In the genomic region with DNA sequence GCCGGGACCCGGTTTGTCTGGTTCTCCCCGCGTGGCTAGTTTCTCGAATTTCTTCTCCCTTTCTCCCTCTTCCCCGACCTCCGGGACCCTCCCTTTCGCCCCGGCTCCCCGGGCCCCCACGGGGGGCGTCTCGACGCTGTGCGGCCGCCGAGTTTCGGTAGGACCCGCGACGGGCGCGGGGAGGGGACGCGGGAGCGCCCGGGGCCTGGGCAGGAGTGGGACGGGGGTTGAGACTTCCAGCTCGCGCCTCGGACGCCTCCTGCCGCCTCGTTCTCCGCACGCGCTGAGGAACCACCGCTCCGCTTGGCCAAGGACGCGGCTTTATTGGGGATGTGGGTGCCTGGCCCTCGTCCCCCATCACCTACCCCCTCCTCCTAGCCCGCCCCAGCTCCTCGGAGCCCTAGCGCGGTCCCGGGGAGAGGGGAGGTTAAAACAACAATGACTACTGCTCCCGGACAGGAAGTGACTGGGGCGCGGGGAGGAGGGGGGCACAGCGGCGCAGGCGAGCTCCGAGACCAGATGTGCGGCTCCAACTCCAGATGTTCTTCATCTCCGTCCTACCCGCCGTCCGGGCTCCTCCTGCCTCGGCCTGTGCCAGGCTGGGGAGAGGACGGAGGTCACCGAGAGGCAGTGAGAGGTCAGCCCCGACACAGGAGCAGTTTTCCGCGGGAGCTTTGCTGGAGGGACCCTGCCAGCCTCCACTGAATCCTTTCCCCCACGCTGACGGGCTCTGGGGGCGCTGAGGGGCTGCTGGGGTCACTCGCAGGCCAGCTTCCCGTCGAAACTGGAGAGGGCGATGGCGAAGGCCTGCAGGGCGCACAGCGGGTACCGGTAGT, we compare ENCODE assay signal across 7 cellular contexts. TPM values are rescaled to one million over a fixed set of nuclear protein-coding genes. Genes with fewer than 3 reads are reported as not detected.
DNase-seq lines count a peak whose midpoint lies in the region; ATAC-seq and TF ChIP-seq lines count a peak whose summit lies in the region.

No MANE protein-coding gene starts in this region.

- WGBS in psoas muscle, 3 donors, result 9 to 16% (median 15%) methylated on average over 42 to 76 of the region's 76 CpGs

- H4K20me1 ChIP-seq in GM23338 (replicated peaks; ENCODE audit: insufficient read depth), result peaks cover 11% of the 10 kb centered on the region; the same call in 1 of the 2 replicates

- H3K4me1 ChIP-seq in GM23338 (ENCODE audit: insufficient read depth) (peaks cover 50% of the 10 kb centered on the region), cardiac muscle cell (ENCODE audit: low read depth) (peaks cover 28% of the 10 kb centered on the region), psoas muscle (peaks cover 41% of the 10 kb centered on the region)

- ATAC-seq in GM23338, result peak; percentile 52
- ATAC-seq in psoas muscle, result peak; percentile 14 to 23 (median 20)
- no peak for ATAC-seq in HG03439 (IDR thresholded peaks at IDR 0.05; ENCODE audit: unreplicated experiment)
- no peak for ATAC-seq in HG03342 (IDR thresholded peaks at IDR 0.05; ENCODE audit: unreplicated experiment)

- 0 out of 2 replicates have a peak, but pooled peaks cover 11% of the 10 kb centered on the region for H3F3A ChIP-seq in GM23338 (replicated peaks; ENCODE audit: low read depth)

- peak overlapping the region; percentile 66 for H3K4me3 Mint-ChIP-seq in GM23338
- peak overlapping the region; percentile 85 for H3K4me3 Mint-ChIP-seq in activated naive CD8-positive, alpha-beta T cell

- peak; percentile 90 for DNase-seq in GM23338 (ENCODE audit: low spot score)
- DNase-seq in cardiac muscle cell (ENCODE audit: low read depth in 1 of 2, low spot score in 1 of 2), result peak; percentile 66 to 91
- peak; percentile 79 to 85 for DNase-seq in psoas muscle

- H3K4me3 ChIP-seq in GM23338, result peak overlapping the region; percentile 88
- H3K4me3 ChIP-seq in cardiac muscle cell, result peak overlapping the region; percentile 63
- H3K4me3 ChIP-seq in psoas muscle, result peak overlapping the region; percentile 83

- H3K27me3 ChIP-seq in GM23338 (ENCODE audit: insufficient read depth) (peaks cover 9% of the 10 kb centered on the region; the same call in 1 of the 2 replicates), cardiac muscle cell (no peaks in the 10 kb centered on the region), psoas muscle (ENCODE audit: insufficient read depth in 3 of 3, low read length in 2 of 3) (no peaks in the 10 kb centered on the region)

- no peaks in the 10 kb centered on the region for H3K9me2 ChIP-seq in GM23338 (ENCODE audit: insufficient read depth)

- no peak for TF ChIP-seq CTCF in GM23338 (conservative IDR thresholded peaks at IDR 0.05; ENCODE audit: low read depth in 2 of 2)
- peak; percentile 4 for TF ChIP-seq CTCF in cardiac muscle cell (IDR thresholded peaks at IDR 0.05; ENCODE audit: low read depth, low read length)
- no peak for TF ChIP-seq CTCF in psoas muscle (IDR thresholded peaks at IDR 0.05)

- intact Hi-C loops in psoas muscle (cut with DNase I), result no loop called here

- H3K9me3 ChIP-seq in cardiac muscle cell (ENCODE audit: low read depth), result no peaks in the 10 kb centered on the region
- H3K9me3 ChIP-seq in psoas muscle, result no peaks in the 10 kb centered on the region

- H3K4me1 Mint-ChIP-seq in GM23338, result peaks cover 53% of the 10 kb centered on the region
- peaks cover 16% of the 10 kb centered on the region for H3K4me1 Mint-ChIP-seq in activated naive CD8-positive, alpha-beta T cell (ENCODE audit: low read depth)

- peaks cover 33% of the 10 kb centered on the region for H3K79me2 ChIP-seq in GM23338 (replicated peaks; ENCODE audit: insufficient read depth)

- no peaks in the 10 kb centered on the region; the same call in 2 of the 3 replicates for H3K9me3 Mint-ChIP-seq in GM23338
- H3K9me3 Mint-ChIP-seq in activated naive CD8-positive, alpha-beta T cell (ENCODE audit: low read depth), result no peaks in the 10 kb centered on the region

- H3K36me3 ChIP-seq in GM23338 (ENCODE audit: insufficient read depth) (no peaks in the 10 kb centered on the region), cardiac muscle cell (no peaks in the 10 kb centered on the region), psoas muscle (ENCODE audit: insufficient read depth in 1 of 2, low read depth in 1 of 2) (no peaks in the 10 kb centered on the region)

- H2AFZ ChIP-seq in GM23338, result 0 out of 2 replicates have a peak overlapping the region, but pooled peaks have one; percentile 14

- H3K27me3 Mint-ChIP-seq in GM23338 (ENCODE audit: insufficient read depth, low read depth, poor library complexity), result peaks cover 45% of the 10 kb centered on the region
- peaks cover 5% of the 10 kb centered on the region for H3K27me3 Mint-ChIP-seq in activated naive CD8-positive, alpha-beta T cell

- H3K36me3 Mint-ChIP-seq in GM23338 (ENCODE audit: low read depth), result peaks cover 5% of the 10 kb centered on the region; the same call in 1 of the 3 replicates
- H3K36me3 Mint-ChIP-seq in activated naive CD8-positive, alpha-beta T cell, result no peaks in the 10 kb centered on the region

- H3K27ac Mint-ChIP-seq in GM23338, result peak overlapping the region; percentile 86
- H3K27ac Mint-ChIP-seq in activated naive CD8-positive, alpha-beta T cell, result peak overlapping the region; percentile 87

- H3K27ac ChIP-seq in GM23338 (ENCODE audit: low read depth) (peak overlapping the region; percentile 94), cardiac muscle cell (peak overlapping the region; percentile 88), psoas muscle (peak overlapping the region; percentile 93)

- H3K4me2 ChIP-seq in GM23338, result peak overlapping the region; percentile 97

TF ChIP-seq in GM23338, 12 proteins besides CTCF, POLR2A, EP300 and RAD21:
- TF ChIP-seq, protein P1, sequence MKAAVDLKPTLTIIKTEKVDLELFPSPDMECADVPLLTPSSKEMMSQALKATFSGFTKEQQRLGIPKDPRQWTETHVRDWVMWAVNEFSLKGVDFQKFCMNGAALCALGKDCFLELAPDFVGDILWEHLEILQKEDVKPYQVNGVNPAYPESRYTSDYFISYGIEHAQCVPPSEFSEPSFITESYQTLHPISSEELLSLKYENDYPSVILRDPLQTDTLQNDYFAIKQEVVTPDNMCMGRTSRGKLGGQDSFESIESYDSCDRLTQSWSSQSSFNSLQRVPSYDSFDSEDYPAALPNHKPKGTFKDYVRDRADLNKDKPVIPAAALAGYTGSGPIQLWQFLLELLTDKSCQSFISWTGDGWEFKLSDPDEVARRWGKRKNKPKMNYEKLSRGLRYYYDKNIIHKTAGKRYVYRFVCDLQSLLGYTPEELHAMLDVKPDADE (IDR thresholded peaks at IDR 0.05), result peak; percentile 35; the same call in 1 of the 2 replicates
- TF ChIP-seq EZH2 (IDR thresholded peaks at IDR 0.05; ENCODE audit: low read depth, unreplicated experiment) (no peak), POLR2AphosphoS5 (IDR thresholded peaks at IDR 0.05; ENCODE audit: low read depth) (peak; percentile 47; the same call in 1 of the 2 replicates), CREB1 (CRISPR knock-in tag; IDR thresholded peaks at IDR 0.05; ENCODE audit: low read depth) (peak; percentile 8; the same call in 1 of the 2 replicates)

TF ChIP-seq in PFSK-1, 5 proteins besides CTCF, POLR2A, EP300 and RAD21:
- TF ChIP-seq TAF1 (IDR thresholded peaks at IDR 0.05; ENCODE audit: borderline replicate concordance, insufficient read depth, low read length) (peak; percentile 62; the same call in 1 of the 2 replicates), FOXP2 (optimal IDR thresholded peaks at IDR 0.05; ENCODE audit: borderline replicate concordance, extremely low read depth, extremely low read length, insufficient read depth) (no peak)

RNA-seq across cellular contexts. Expression of a gene that starts 0.9 kb away (rescaled TPM):
- total RNA-seq in GM23338 (2014; rRNA removed; shearing (Covaris generic)), result 26.5 and 26.7 TPM in 2 replicates
- polyA plus RNA-seq in GM23338 (2016; fragmentation: Nextera tagmentation; extraction: Ambion mirVana), result 15.0 and 15.6 TPM in 2 replicates
- polyA plus RNA-seq in PFSK-1 (2012; ENCODE audit: insufficient read length, low read depth), result 14.5 TPM
- total RNA-seq in cardiac muscle cell, result 65.2 and 98.6 TPM in 2 replicates
- 64.0 and 78.3 TPM in 2 replicates for polyA plus RNA-seq in cardiac muscle cell
- 10 to 100 TPM; 23.0 to 44.3 (median 26.2) TPM for total RNA-seq in psoas muscle
- 10 to 100 TPM; 12.1 to 15.8 (median 14.5) TPM for polyA plus RNA-seq in psoas muscle

RNA-seq across cellular contexts. Expression of a gene that starts 14.9 kb away (rescaled TPM):
- total RNA-seq in GM23338 (2014; rRNA removed; shearing (Covaris generic)), result 1.3 and 3.0 TPM in 2 replicates
- 3.8 and 7.1 TPM in 2 replicates for polyA plus RNA-seq in GM23338 (2016; fragmentation: Nextera tagmentation; extraction: Ambion mirVana)
- 0.38 TPM for polyA plus RNA-seq in PFSK-1 (2012; ENCODE audit: insufficient read length, low read depth)
- 4.8 and 5.2 TPM in 2 replicates for total RNA-seq in cardiac muscle cell
- 0.92 and 5.9 TPM in 2 replicates for polyA plus RNA-seq in cardiac muscle cell
- not detected for total RNA-seq in psoas muscle
- under 1 TPM; 0.05 to 0.09 (median 0.08) TPM for polyA plus RNA-seq in psoas muscle

RNA-seq across cellular contexts. Expression of a gene that starts 29.6 kb away (rescaled TPM):
- 1,297 and 1,329 TPM in 2 replicates for total RNA-seq in GM23338 (2014; rRNA removed; shearing (Covaris generic))
- 686 and 730 TPM in 2 replicates for polyA plus RNA-seq in GM23338 (2016; fragmentation: Nextera tagmentation; extraction: Ambion mirVana)
- polyA plus RNA-seq in PFSK-1 (2012; ENCODE audit: insufficient read length, low read depth), result 1,923 TPM
- 1,095 and 1,320 TPM in 2 replicates for total RNA-seq in cardiac muscle cell
- polyA plus RNA-seq in cardiac muscle cell, result 390 and 521 TPM in 2 replicates
- 100 to 1,000 TPM; 668 to 832 (median 736) TPM for total RNA-seq in psoas muscle
- 1,000 to 10,000 TPM in 2 of 3 donors, 100 to 1,000 TPM in 1; 918 to 1,629 (median 1,240) TPM for polyA plus RNA-seq in psoas muscle

RNA-seq across cellular contexts. Expression of a gene that starts 45.7 kb away (rescaled TPM):
- total RNA-seq in GM23338 (2014; rRNA removed; shearing (Covaris generic)), result 18.5 and 25.5 TPM in 2 replicates
- polyA plus RNA-seq in GM23338 (2016; fragmentation: Nextera tagmentation; extraction: Ambion mirVana) (5.4 and 6.5 TPM in 2 replicates), cardiac muscle cell (19.4 and 21.3 TPM in 2 replicates), psoas muscle (10 to 100 TPM in 1 of 3 donors, 1 to 10 TPM in 2; 3.8 to 15.2 (median 4.5) TPM)
- 19.2 TPM for polyA plus RNA-seq in PFSK-1 (2012; ENCODE audit: insufficient read length, low read depth)
- total RNA-seq in cardiac muscle cell (23.8 and 28.1 TPM in 2 replicates), psoas muscle (1 to 10 TPM; 5.7 to 9.3 (median 8.1) TPM)

Comparison
In these comparisons a context has a peak if more than half of its experiments do, and no peak if none do; other contexts are left out.
1. ATAC-seq: peak in GM23338 (single experiment) and psoas muscle (4 of 4); none in HG03439 (single experiment) and HG03342 (single experiment).
2. Peak in every context shown above with its lines, with median percentiles within 50 percentile points of each other: DNase-seq, H3K27ac ChIP-seq and H3K4me3 ChIP-seq.